15 cellular contexts compared by ENCODE assay signal in the genomic region with DNA sequence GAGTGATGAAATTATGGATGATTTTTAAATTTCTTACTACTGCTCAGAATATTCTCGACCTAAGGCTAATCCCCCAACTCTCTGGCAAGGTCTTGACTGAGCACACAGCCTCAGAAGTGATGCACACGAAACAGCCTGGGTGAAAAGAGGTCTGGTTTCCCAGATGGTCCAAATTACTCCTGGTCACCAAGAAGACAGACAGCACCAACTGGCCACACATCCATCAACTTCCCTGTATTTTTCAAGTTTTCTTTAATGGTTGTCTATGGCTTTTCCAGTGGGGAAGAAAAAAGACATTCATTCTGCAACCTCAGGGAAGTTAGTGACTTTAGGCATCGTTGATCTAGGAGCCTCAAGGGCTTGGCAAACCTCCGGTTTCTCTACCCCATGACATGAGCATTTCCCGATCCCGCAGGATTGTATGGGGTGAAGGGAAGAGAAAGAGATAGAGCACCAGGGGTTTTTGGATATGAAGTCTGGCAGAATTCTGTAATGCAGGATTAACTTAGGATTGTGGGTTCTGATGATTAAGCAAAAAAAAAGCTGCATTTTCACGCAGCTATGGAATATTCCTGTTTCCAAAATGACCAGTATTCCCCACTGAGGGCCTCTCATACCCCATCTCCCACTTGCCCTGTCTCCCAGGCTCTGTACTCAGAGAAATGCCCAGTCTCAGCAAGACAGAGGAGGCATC.
DNase-seq lines count a peak whose midpoint lies in the region; ATAC-seq and TF ChIP-seq lines count a peak whose summit lies in the region.
"Had no signal": no experiment of that assay in that cellular context is flagged by ENCODE, and none has a peak within 500 bp of the region (broad histone marks: within the 10 kb centered on the region; RNA-seq: fewer than 3 reads in every experiment).

No MANE protein-coding gene starts in this region.

- H3K27me3 ChIP-seq in left ventricle myocardium inferior (ENCODE audit: low read depth) (no peaks in the 10 kb centered on the region), uterus (no peaks in the 10 kb centered on the region)

- H3K27ac ChIP-seq in left ventricle myocardium inferior (replicated peaks) (peak overlapping the region; percentile 71), uterus (peak overlapping the region; percentile 69 to 82)
- H3K27ac ChIP-seq: prostate gland had no signal

- H3K27ac Mint-ChIP-seq in chondrocyte (ENCODE audit: unreplicated experiment) (peak overlapping the region; percentile 98), nephron (peak overlapping the region; percentile 69 to 79 (median 74))
- H3K27ac Mint-ChIP-seq: activated CD8-positive, alpha-beta T cell treated with anti-CD3 and anti-CD28 coated beads for 36 hours; activated T-helper 2 cell treated with anti-CD3 and anti-CD28 coated beads, Interferon-gamma antibody, Interleukin-2, Interleukin-4, amounts not matched to agents 10 μg/mL and 5 μg/mL and 100 μg/mL, durations not matched to agents 14 hours and 24 hours and 36 hours had no signal

- H3K27me3 Mint-ChIP-seq in chondrocyte (ENCODE audit: low read depth), result no peaks in the 10 kb centered on the region
- peaks cover 8% of the 10 kb centered on the region for H3K27me3 Mint-ChIP-seq in nephron (ENCODE audit: low read depth)

- no peak for TF ChIP-seq POLR2A in uterus (IDR thresholded peaks at IDR 0.05)

- H3K4me1 ChIP-seq in left ventricle myocardium inferior (peaks cover 55% of the 10 kb centered on the region), uterus (peaks cover 5 to 6% of the 10 kb centered on the region in 2 donors)
- H3K4me1 ChIP-seq: prostate gland had no signal

- H3K9me3 Mint-ChIP-seq in chondrocyte (ENCODE audit: low read depth), result no peaks in the 10 kb centered on the region
- H3K9me3 Mint-ChIP-seq in nephron, result no peaks in the 10 kb centered on the region
- H3K9me3 Mint-ChIP-seq: activated CD8-positive, alpha-beta T cell treated with anti-CD3 and anti-CD28 coated beads for 36 hours; activated T-helper 2 cell treated with anti-CD3 and anti-CD28 coated beads, Interferon-gamma antibody, Interleukin-2, Interleukin-4, amounts not matched to agents 10 μg/mL and 5 μg/mL and 100 μg/mL, durations not matched to agents 14 hours and 24 hours and 36 hours had no signal

- DNase-seq in left ventricle myocardium inferior, result no peak
- no peak for DNase-seq in left ventricle myocardium superior
- no peak for DNase-seq in chondrocyte (ENCODE audit: low spot score)
- no peak for DNase-seq in uterus
- DNase-seq in DMS79 (lab: John Stamatoyannopoulos, UW), result no peak
- no peak for DNase-seq in NCI-H187 (lab: John Stamatoyannopoulos, UW)
- DNase-seq: activated CD8-positive, alpha-beta T cell treated with anti-CD3 and anti-CD28 coated beads for 36 hours; foreskin melanocyte; NCI-H2171; stimulated activated CD8-positive, alpha-beta memory T cell treated with anti-CD3 and anti-CD28 coated beads, Interleukin-4, amount 100 ng/mL, for 48 hours had no signal

- H3K36me3 Mint-ChIP-seq in chondrocyte (ENCODE audit: low read depth) (peaks cover 33% of the 10 kb centered on the region), nephron (ENCODE audit: low read depth) (peaks cover 9% of the 10 kb centered on the region)

- peaks cover 55% of the 10 kb centered on the region for H3K4me1 Mint-ChIP-seq in chondrocyte (ENCODE audit: low read depth)
- H3K4me1 Mint-ChIP-seq in nephron, result peaks cover 42% of the 10 kb centered on the region

- H3K36me3 ChIP-seq in left ventricle myocardium inferior, result peaks cover 36% of the 10 kb centered on the region
- no peaks in the 10 kb centered on the region for H3K36me3 ChIP-seq in uterus

- H3K4me3 Mint-ChIP-seq in chondrocyte (ENCODE audit: unreplicated experiment), result peak overlapping the region; percentile 0
- H3K4me3 Mint-ChIP-seq in nephron, result no peak overlapping the region
- H3K4me3 Mint-ChIP-seq: activated CD8-positive, alpha-beta T cell treated with anti-CD3 and anti-CD28 coated beads for 36 hours had no signal

- H3K9me3 ChIP-seq in left ventricle myocardium inferior (replicated peaks), result no peaks in the 10 kb centered on the region
- H3K9me3 ChIP-seq in uterus, result no peaks in the 10 kb centered on the region
- H3K9me3 ChIP-seq: mucosa of descending colon, prostate gland had no signal

- TF ChIP-seq CTCF in left ventricle myocardium inferior (IDR thresholded peaks at IDR 0.05; ENCODE audit: borderline replicate concordance) (no peak), chondrocyte (IDR thresholded peaks at IDR 0.05) (no peak), nephron (IDR thresholded peaks at IDR 0.05; ENCODE audit: unreplicated experiment in 3 of 3) (no peak), uterus (IDR thresholded peaks at IDR 0.05) (no peak)

- H3K4me3 ChIP-seq in left ventricle myocardium inferior (no peak overlapping the region), uterus (no peak overlapping the region)
- H3K4me3 ChIP-seq: mucosa of descending colon, prostate gland had no signal

- intact Hi-C loops in left ventricle myocardium inferior (cut with micrococcal nuclease) (no loop called here), left ventricle myocardium superior (cut with micrococcal nuclease) (no loop called here), uterus (cut with DNase I; ENCODE audit: low total_unique reads) (no loop called here)

- no peak for ATAC-seq in left ventricle myocardium superior
- no peak for ATAC-seq in HG02973 (IDR thresholded peaks at IDR 0.05; ENCODE audit: unreplicated experiment)
- ATAC-seq: activated CD8-positive, alpha-beta T cell treated with anti-CD3 and anti-CD28 coated beads for 36 hours had no signal
